20 cellular contexts compared by ENCODE assay signal in the genomic region with DNA sequence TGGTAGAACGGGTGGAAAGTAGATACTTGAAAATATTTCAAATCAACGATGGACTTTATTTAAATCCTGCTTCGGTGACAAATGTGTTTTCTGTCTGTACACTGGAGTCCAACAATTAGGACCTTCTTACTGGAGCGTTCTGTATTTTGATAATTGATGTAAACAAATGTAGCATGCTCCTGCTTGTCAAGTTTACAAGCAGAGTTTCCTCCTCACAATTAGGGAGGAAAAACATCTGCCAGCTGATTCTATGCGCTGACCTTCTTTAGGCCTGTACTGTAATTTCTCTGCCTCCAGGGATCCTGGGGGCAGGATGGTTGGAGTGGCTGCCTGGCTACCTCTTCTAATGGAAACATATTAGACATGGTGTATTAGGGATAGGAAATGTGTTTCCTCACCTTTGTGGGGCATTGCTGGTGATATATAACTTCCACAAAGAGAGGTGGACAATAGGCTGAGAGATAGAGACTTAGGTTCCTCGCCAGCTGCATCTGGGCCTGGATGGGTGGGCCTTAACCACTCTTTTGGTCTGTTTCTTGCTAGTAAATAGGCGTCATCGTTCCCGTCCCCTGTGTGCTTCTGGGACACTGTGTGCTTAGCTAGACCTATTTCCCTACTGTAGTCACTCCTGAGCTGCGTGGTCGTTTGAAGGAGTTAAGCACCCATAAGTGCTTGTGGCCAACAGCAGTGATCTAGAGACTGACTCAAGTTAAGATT. TPM values are rescaled to one million over a fixed set of nuclear protein-coding genes. Genes with fewer than 3 reads are reported as not detected.
DNase-seq lines count a peak whose midpoint lies in the region; ATAC-seq, FAIRE-seq and TF ChIP-seq lines count a peak whose summit lies in the region.
"Had no signal": no experiment of that assay in that cellular context is flagged by ENCODE, and none has a peak within 500 bp of the region (broad histone marks: within the 10 kb centered on the region; RNA-seq: fewer than 3 reads in every experiment).

No MANE protein-coding gene starts in this region.

- CTCF ChIA-PET in HepG2 (lab: Yijun Ruan, JAX; ENCODE audit: low intra/inter-chr PET ratio, low total read pairs) = no interaction called here

- peak in 3 of 7 donors; percentile 23 to 69 (median 52) for DNase-seq in adrenal gland
- DNase-seq in Right ventricle myocardium superior = no peak
- no peak for DNase-seq in mesenchymal stem cell
- peak in 1 of 2 donors; percentile 71 for DNase-seq in tibial artery
- DNase-seq in DMS153 treated with DMSO at 0.1 percent for 48 hours (lab: John Stamatoyannopoulos, UW; ENCODE audit: unreplicated experiment) = no peak
- DNase-seq in HepG2 (ENCODE audit: low spot score) = no peak
- no peak for DNase-seq in GM10266 (ENCODE audit: extremely low spot score)
- DNase-seq: activated CD4-positive, alpha-beta T cell treated with anti-CD3 and anti-CD28 coated beads, Interleukin-2, amount 50 U/mL, for 1 hour; activated CD8-positive, alpha-beta memory T cell treated with anti-CD3 and anti-CD28 coated beads, Interleukin-2, amount 50 U/mL, for 48 hours; activated gamma-delta T cell; anterior cingulate cortex; gastrocnemius medialis; mammary epithelial cell; MM.1S; natural killer cell; NCI-H2029 treated with DMSO at 0.1 percent for 48 hours; NCI-H510A; trophoblast cell had no signal

- H2AFZ ChIP-seq in mesenchymal stem cell (ENCODE audit: low read depth, low read length) (no peak overlapping the region), HepG2 (ENCODE audit: low read length) (no peak overlapping the region)

- no peak overlapping the region for H3K23ac ChIP-seq in mesenchymal stem cell (ENCODE audit: low read length in 2 of 2)

- no peaks in the 10 kb centered on the region for H3K9me3 ChIP-seq in adrenal gland (replicated peaks in 1 of 3)
- H3K9me3 ChIP-seq in mesenchymal stem cell (ENCODE audit: control insufficient read depth, low read length) = no peaks in the 10 kb centered on the region
- H3K9me3 ChIP-seq in tibial artery = no peaks in the 10 kb centered on the region
- H3K9me3 ChIP-seq in HepG2 (ENCODE audit: low read length) = no peaks in the 10 kb centered on the region
- H3K9me3 ChIP-seq: gastrocnemius medialis had no signal

- H3K27me3 ChIP-seq in adrenal gland = no peaks in the 10 kb centered on the region
- no peaks in the 10 kb centered on the region for H3K27me3 ChIP-seq in mesenchymal stem cell (ENCODE audit: control insufficient read depth in 1 of 2, insufficient read depth in 1 of 2, low read length in 2 of 2)
- H3K27me3 ChIP-seq in tibial artery = no peaks in the 10 kb centered on the region
- no peaks in the 10 kb centered on the region for H3K27me3 ChIP-seq in HepG2 (ENCODE audit: control insufficient read depth in 1 of 2, insufficient read depth in 2 of 2, low read length in 2 of 2)

- no peak overlapping the region for H2BK120ac ChIP-seq in mesenchymal stem cell (ENCODE audit: low read depth, low read length)

- no peaks in the 10 kb centered on the region for H3K79me2 ChIP-seq in HepG2 (ENCODE audit: insufficient read depth, low read length)

- no peak for TF ChIP-seq POLR2A in adrenal gland (IDR thresholded peaks at IDR 0.05)
- no peak for TF ChIP-seq POLR2A in HepG2 (IDR thresholded peaks at IDR 0.05; ENCODE audit: insufficient read depth in 1 of 2, low read depth in 2 of 2, low read length in 2 of 2)

- H2BK5ac ChIP-seq in mesenchymal stem cell (ENCODE audit: low read depth, low read length, poor library complexity, severe bottlenecking) = no peak overlapping the region

- H3K14ac ChIP-seq in mesenchymal stem cell (ENCODE audit: low read length in 2 of 2) = no peak overlapping the region

- ATAC-seq in Right ventricle myocardium superior (ENCODE audit: poor library complexity) (peak; percentile 43), HG03442 (IDR thresholded peaks at IDR 0.05; ENCODE audit: unreplicated experiment) (no peak), HepG2 (no peak)
- ATAC-seq: gastrocnemius medialis, natural killer cell had no signal

- H3K79me1 ChIP-seq in mesenchymal stem cell (replicated peaks; ENCODE audit: low read length, poor library complexity, severe bottlenecking) = no peaks in the 10 kb centered on the region

- H2AK5ac ChIP-seq in mesenchymal stem cell (ENCODE audit: low read length, severe bottlenecking) = peak overlapping the region; percentile 44

- peaks cover 89 to 97% of the 10 kb centered on the region in 2 donors for H3K4me1 ChIP-seq in adrenal gland (replicated peaks in 1 of 2)
- peaks cover 7% of the 10 kb centered on the region for H3K4me1 ChIP-seq in mesenchymal stem cell (ENCODE audit: control insufficient read depth, insufficient read depth, low read depth, low read length)
- peaks cover 0 to 96% (median 62%) of the 10 kb centered on the region in 4 donors for H3K4me1 ChIP-seq in tibial artery
- peaks cover 6% of the 10 kb centered on the region for H3K4me1 ChIP-seq in HepG2 (ENCODE audit: insufficient read depth, low read length)
- H3K4me1 ChIP-seq: gastrocnemius medialis had no signal

- H3K4me3 ChIP-seq in adrenal gland (no peak overlapping the region), mesenchymal stem cell (ENCODE audit: insufficient read depth in 1 of 2, low read depth in 1 of 2, low read length in 2 of 2) (no peak overlapping the region), tibial artery (no peak overlapping the region), HepG2 (replicated peaks in 1 of 3; ENCODE audit: insufficient read depth in 1 of 3, low read depth in 2 of 3, low read length in 3 of 3) (no peak overlapping the region)
- H3K4me3 ChIP-seq: gastrocnemius medialis had no signal

- H2BK12ac ChIP-seq in mesenchymal stem cell (ENCODE audit: low read length in 2 of 2) = peak overlapping the region in 1 of 2 experiments; percentile 71

- intact Hi-C loops in adrenal gland (cut with DNase I) (no loop called here), Right ventricle myocardium superior (cut with DNase I) (no loop called here), tibial artery (cut with DNase I; ENCODE audit: low total_unique reads) (loop anchor here (2.0 kb wide), 1 partner anchor 18 kb away; no protein-coding TSS in a partner anchor), HepG2 (cut with micrococcal nuclease; ENCODE audit: unreplicated experiment) (no loop called here)

- 44 to 53% (median 48%) methylated on average over 11 of the region's 11 CpGs for WGBS in adrenal gland, 4 donors
- WGBS in mesenchymal stem cell = 87% methylated on average over 11 of the region's 11 CpGs
- WGBS in HepG2 (ENCODE audit: low lambda C conversion rate) = 93% methylated on average over 11 of the region's 11 CpGs

- H3K27ac ChIP-seq in adrenal gland = peak overlapping the region; percentile 28 to 97 (median 81)
- H3K27ac ChIP-seq in mesenchymal stem cell (ENCODE audit: low read length, poor library complexity, severe bottlenecking) = no peak overlapping the region
- peak overlapping the region; percentile 69 to 76 for H3K27ac ChIP-seq in tibial artery
- H3K27ac ChIP-seq in HepG2 (ENCODE audit: extremely low read length, insufficient read depth, low read length) = no peak overlapping the region
- H3K27ac ChIP-seq: gastrocnemius medialis had no signal

- POLR2A ChIA-PET in HepG2 (lab: Yijun Ruan, JAX) = interaction anchor here (0.8 kb wide), 1 partner anchor 14 kb away, joined by 3 read pairs; no protein-coding TSS in a partner anchor

- TF ChIP-seq CTCF in adrenal gland (IDR thresholded peaks at IDR 0.05) (no peak), tibial artery (IDR thresholded peaks at IDR 0.05) (no peak), HepG2 (CRISPR knock-in tag; IDR thresholded peaks at IDR 0.05) (no peak), GM10266 (IDR thresholded peaks at IDR 0.05; ENCODE audit: control insufficient read depth, insufficient read depth, low read depth, missing control alignments) (no peak)

- H3K36me3 ChIP-seq in adrenal gland (replicated peaks in 1 of 2) (peaks cover 0 to 37% of the 10 kb centered on the region in 2 donors), mesenchymal stem cell (ENCODE audit: control insufficient read depth in 1 of 2, insufficient read depth in 2 of 2, low read depth in 1 of 2, low read length in 2 of 2) (peaks cover 5 to 21% of the 10 kb centered on the region in 2 experiments), tibial artery (peaks cover 5 to 20% (median 13%) of the 10 kb centered on the region in 3 donors), HepG2 (replicated peaks in 1 of 2; ENCODE audit: control insufficient read depth in 1 of 2, insufficient read depth in 2 of 2, low read length in 2 of 2) (peaks cover 0 to 10% of the 10 kb centered on the region in 2 experiments; a peak in 2 of 5 replicates)
- H3K36me3 ChIP-seq: gastrocnemius medialis had no signal

- H3K4me2 ChIP-seq in mesenchymal stem cell (ENCODE audit: low read length, poor library complexity, severe bottlenecking) = no peak overlapping the region
- no peak overlapping the region for H3K4me2 ChIP-seq in HepG2 (ENCODE audit: low read depth, low read length)

- FAIRE-seq in HepG2 (lab: Jason Lieb, UNC) = no peak
- FAIRE-seq: colon had no signal

- H3K9ac ChIP-seq in mesenchymal stem cell (ENCODE audit: low read length) (no peak overlapping the region), HepG2 (ENCODE audit: insufficient read depth, low read depth, low read length) (no peak overlapping the region)

- in situ Hi-C loops in HepG2 (cut with HindIII; ENCODE audit: extremely low pct_ligation_motif_present, low pct_unique_long_range_greater_than_20kb) = no loop called here

- no peak overlapping the region for H3K4ac ChIP-seq in mesenchymal stem cell (ENCODE audit: low read depth in 1 of 2, low read length in 2 of 2)

- BruUV-seq in HepG2 (replicated peaks; lab: Mats Ljungman, UMichigan) = no TSS peak

- no peak for TF ChIP-seq RAD21 in HepG2 (CRISPR knock-in tag; IDR thresholded peaks at IDR 0.05)

- H2BK15ac ChIP-seq in mesenchymal stem cell (ENCODE audit: low read depth, poor library complexity, severe bottlenecking) = peak overlapping the region; percentile 57

- no peak overlapping the region for H4K8ac ChIP-seq in mesenchymal stem cell (ENCODE audit: low read length)

- H3K18ac ChIP-seq in mesenchymal stem cell (ENCODE audit: low read depth in 1 of 2, low read length in 2 of 2) = peak overlapping the region in 1 of 2 experiments; percentile 11

- no peaks in the 10 kb centered on the region for H4K20me1 ChIP-seq in HepG2 (ENCODE audit: insufficient read depth, low read length)

- TF ChIP-seq EP300 in HepG2 (IDR thresholded peaks at IDR 0.05; ENCODE audit: low read depth in 2 of 2, low read length in 2 of 2) (no peak), HepG2 (CRISPR knock-in tag; IDR thresholded peaks at IDR 0.05; ENCODE audit: borderline replicate concordance) (no peak)

- H4K91ac ChIP-seq in mesenchymal stem cell (ENCODE audit: low read length) = no peak overlapping the region

RNA-seq across cellular contexts. Expression of a gene that starts 19.3 kb away (rescaled TPM):
- total RNA-seq in adrenal gland = 100 to 1,000 TPM; 118 to 222 (median 141) TPM
- polyA plus RNA-seq in adrenal gland = 10 to 100 TPM; 31.3 to 55.7 (median 48.2) TPM
- 56.0 TPM for total RNA-seq in Right ventricle myocardium superior
- polyA plus RNA-seq in mesenchymal stem cell (2013, experiment 1 of 2) = 3.4 TPM
- 3.4 TPM for polyA plus RNA-seq in mesenchymal stem cell (2013, experiment 2 of 2)
- total RNA-seq in HepG2 (2016; rRNA removed; fragmentation: Illumina TruSeq; extraction: Trizol) = 2.9 and 3.2 TPM in 2 replicates
- total RNA-seq in HepG2 (2016; cell fraction: cytosol; rRNA removed; fragmentation: Illumina TruSeq; extraction: Trizol; ENCODE audit: low read depth) = 0.53 and 0.71 TPM in 2 replicates
- total RNA-seq in HepG2 (2016; cell fraction: insoluble cytoplasmic fraction; rRNA removed; fragmentation: Illumina TruSeq; extraction: Trizol) = 2.5 and 3.4 TPM in 2 replicates
- 2.1 and 2.4 TPM in 2 replicates for total RNA-seq in HepG2 (2016; cell fraction: membrane; rRNA removed; fragmentation: Illumina TruSeq; extraction: Trizol)
- 2.9 and 3.3 TPM in 2 replicates for total RNA-seq in HepG2 (2016; cell fraction: nucleus; rRNA removed; fragmentation: Illumina TruSeq; extraction: Trizol)
- 0.84 and 0.95 TPM in 2 replicates for polyA plus RNA-seq in HepG2 (2011; rRNA removed)
- polyA plus RNA-seq in HepG2 (2011; cell fraction: cytosol; rRNA removed) = 0.38 and 0.39 TPM in 2 replicates
- polyA plus RNA-seq in HepG2 (2011; cell fraction: nucleus; rRNA removed) = 1.6 and 2.6 TPM in 2 replicates
- 0.52 and 0.87 TPM in 2 replicates for polyA plus RNA-seq in HepG2 (2012)
- 0.33 and 0.35 TPM in 2 replicates for polyA plus RNA-seq in HepG2 (2016; cell fraction: cytosol; fragmentation: Illumina TruSeq; extraction: Trizol; ENCODE audit: low read depth)
- 3.6 and 4.5 TPM in 2 replicates for polyA plus RNA-seq in HepG2 (2016; cell fraction: insoluble cytoplasmic fraction; fragmentation: Illumina TruSeq; extraction: Trizol; ENCODE audit: low read depth)
- 0.98 and 1.2 TPM in 2 replicates for polyA plus RNA-seq in HepG2 (2016; cell fraction: membrane; fragmentation: Illumina TruSeq; extraction: Trizol; ENCODE audit: low read depth)
- polyA plus RNA-seq in HepG2 (2016; cell fraction: nucleus; fragmentation: Illumina TruSeq; extraction: Trizol; ENCODE audit: insufficient read depth, low read depth) = 4.1 and 6.0 TPM in 2 replicates
- polyA minus RNA-seq in HepG2 (2011; rRNA and poly(A)+ RNA removed; ENCODE audit: low replicate concordance) = 1.2 and 1.3 TPM in 2 replicates
- polyA minus RNA-seq in HepG2 (2011; cell fraction: cytosol; rRNA and poly(A)+ RNA removed) = 0.89 and 1.1 TPM in 2 replicates
- 2.0 and 3.2 TPM in 2 replicates for polyA minus RNA-seq in HepG2 (2011; cell fraction: nucleus; rRNA and poly(A)+ RNA removed)

Comparison
In these comparisons a context has a peak if more than half of its experiments do, and no peak if none do; other contexts are left out.
1. H3K27ac ChIP-seq: peak in adrenal gland (5 of 5) and tibial artery (2 of 2); none in mesenchymal stem cell (single experiment) and HepG2 (single experiment).
2. RNA of a gene that starts 19.3 kb away (total RNA-seq): 118 to 222 TPM in adrenal gland and 56.0 TPM in Right ventricle myocardium superior (single experiment); 0.53 to 3.4 TPM in HepG2; every median in the first group is over 10 times any median in the second.